Comparison of ENCODE assay signal across 8 cellular contexts in genomic region chr19:54464624-54465266, GRCh38. TPM values are rescaled to one million over a fixed set of nuclear protein-coding genes. Genes with fewer than 3 reads are reported as not detected.
DNase-seq lines count a peak whose midpoint lies in the region; ATAC-seq, FAIRE-seq and TF ChIP-seq lines count a peak whose summit lies in the region.

No MANE protein-coding gene starts in this region.

- peak overlapping the region; percentile 86 for H3K4me3 Mint-ChIP-seq in CD4-positive, alpha-beta T cell

- no peaks in the 10 kb centered on the region for H3K9me3 ChIP-seq in CD4-positive, alpha-beta T cell (ENCODE audit: control insufficient read depth, low read length)

- ATAC-seq in CD4-positive, alpha-beta T cell (ENCODE audit: poor library complexity) = no peak
- peak; percentile 24 for ATAC-seq in HG03378 (IDR thresholded peaks at IDR 0.05; ENCODE audit: unreplicated experiment)

- H3K9me3 Mint-ChIP-seq in CD4-positive, alpha-beta T cell = peaks cover 2% of the 10 kb centered on the region

- TF ChIP-seq CTCF in CD4-positive, alpha-beta T cell (IDR thresholded peaks at IDR 0.05) = no peak

- peaks cover 21% of the 10 kb centered on the region for H3K27me3 Mint-ChIP-seq in CD4-positive, alpha-beta T cell

- POLR2A ChIA-PET in CD4-positive, alpha-beta T cell (lab: Charles Lee) = interaction anchor here (1.0 to 2.1 kb wide), 2 partner anchors 16 to 26 kb away, joined by 3 to 10 read pairs; partner anchors contain the start of gene LENG8

- peaks cover 28% of the 10 kb centered on the region for H3K36me3 Mint-ChIP-seq in CD4-positive, alpha-beta T cell (ENCODE audit: low read depth)

- H3K27ac ChIP-seq in CD4-positive, alpha-beta T cell (ENCODE audit: low read depth, low read length) = no peak overlapping the region

- H3K4me1 Mint-ChIP-seq in CD4-positive, alpha-beta T cell (ENCODE audit: low read depth) = peaks cover 26% of the 10 kb centered on the region

- DNase-seq in CD4-positive, alpha-beta T cell = peak in 9 of 10 experiments; percentile 33 to 69 (median 55)
- DNase-seq in GM19239 (ENCODE audit: insufficient read length, low spot score) (peak; percentile 98), NOMO-1 (lab: John Stamatoyannopoulos, UW; ENCODE audit: unreplicated experiment in 2 of 2) (peak; percentile 93 to 97), epidermal melanocyte (ENCODE audit: insufficient read length, low spot score) (peak; percentile 70), midbrain (lab: John Stamatoyannopoulos, UW) (peak; percentile 76)
- peak; percentile 92 for DNase-seq in activated CD8-positive, alpha-beta memory T cell treated with anti-CD3 and anti-CD28 coated beads, Interleukin-2, amount 50 U/mL, for 48 hours
- peak; percentile 77 to 81 for DNase-seq in stimulated activated CD8-positive, alpha-beta memory T cell treated with anti-CD3 and anti-CD28 coated beads, Interleukin-2, amount 100 ng/mL, for 48 hours (ENCODE audit: low read depth in 2 of 2)

- intact Hi-C loops in CD4-positive, alpha-beta T cell (cut with DNase I, micrococcal nuclease) = loop anchor here (5.0 to 10.0 kb wide), 4 partner anchors 260 to 1013 kb away; partner anchors contain the start of genes MYADM (in 2 of the 2), RPS9 (in 1 of the 2) and ZNF628 (in 1 of the 2)

- CTCF ChIA-PET in CD4-positive, alpha-beta T cell (lab: Charles Lee) = no interaction called here

- FAIRE-seq in GM19239 (lab: Jason Lieb, UNC) = no peak

- H3K27me3 ChIP-seq in CD4-positive, alpha-beta T cell (ENCODE audit: control insufficient read depth, insufficient read depth, low read length) = peaks cover 11% of the 10 kb centered on the region

- peak overlapping the region; percentile 84 for H3K27ac Mint-ChIP-seq in CD4-positive, alpha-beta T cell

RNA-seq across cellular contexts. Expression of gene LENG9, which starts 1.2 kb away (rescaled TPM):
- total RNA-seq in CD4-positive, alpha-beta T cell = 1 to 10 TPM; 2.8 to 2.9 TPM

RNA-seq across cellular contexts. Expression of gene CDC42EP5, which starts 8.4 kb away (rescaled TPM):
- total RNA-seq in CD4-positive, alpha-beta T cell = not detected

RNA-seq across cellular contexts. Expression of gene LENG8, which starts 15.7 kb away (rescaled TPM):
- 100 to 1,000 TPM; 610 to 639 TPM for total RNA-seq in CD4-positive, alpha-beta T cell

RNA-seq across cellular contexts. Expression of gene LAIR2, which starts 37.9 kb away (rescaled TPM):
- total RNA-seq in CD4-positive, alpha-beta T cell = 1 to 10 TPM in 1 of 2 experiments, not detected in 1; 1.2 TPM

RNA-seq across cellular contexts. Expression of gene TTYH1, which starts 49.5 kb away (rescaled TPM):
- total RNA-seq in CD4-positive, alpha-beta T cell = not detected
